19 cellular contexts compared by ENCODE assay signal in the genomic region with DNA sequence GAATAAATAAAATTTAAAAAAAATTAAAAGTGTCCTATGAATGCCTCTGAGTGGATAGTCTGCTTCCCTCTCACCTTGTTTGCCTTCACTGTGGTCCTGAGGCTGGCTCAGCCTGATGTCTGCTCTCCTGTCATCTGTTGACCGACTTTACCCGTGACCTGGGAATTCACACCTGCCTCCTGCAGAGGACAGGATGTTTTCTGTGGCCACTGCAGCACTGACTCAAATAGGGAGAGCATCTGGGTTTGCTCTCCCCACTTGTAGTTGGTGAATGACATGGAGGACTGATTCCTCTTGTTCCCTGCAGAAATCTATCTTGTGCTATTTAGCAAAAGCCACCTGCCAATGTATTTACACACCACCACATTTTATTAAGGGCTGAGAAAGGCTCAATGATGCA. TPM values are rescaled to one million over a fixed set of nuclear protein-coding genes. Genes with fewer than 3 reads are reported as not detected.
DNase-seq lines count a peak whose midpoint lies in the region; ATAC-seq lines count a peak whose summit lies in the region.
"Had no signal": no experiment of that assay in that cellular context is flagged by ENCODE, and none has a peak within 500 bp of the region (broad histone marks: within the 10 kb centered on the region; RNA-seq: fewer than 3 reads in every experiment).

No MANE protein-coding gene starts in this region.

- ATAC-seq in GM21723 (IDR thresholded peaks at IDR 0.05; ENCODE audit: unreplicated experiment): peak; percentile 57
- peak; percentile 92 for ATAC-seq in stimulated activated effector memory CD8-positive, alpha-beta T cell treated with anti-CD3 and anti-CD28 coated beads, Interleukin-12 subunit alpha, Interleukin-12 subunit beta, amount 100 ng/mL, for 72 hours
- ATAC-seq in GM19455 (IDR thresholded peaks at IDR 0.05; ENCODE audit: unreplicated experiment): no peak
- ATAC-seq: naive thymus-derived CD8-positive, alpha-beta T cell; psoas muscle had no signal

- DNase-seq in activated CD4-positive, alpha-beta T cell treated with anti-CD3 and anti-CD28 coated beads, Interleukin-2, amount 10 ng/mL, durations not matched to agents 7 days and 5 days: peak; percentile 9
- DNase-seq in activated CD4-positive, alpha-beta T cell treated with anti-CD3 and anti-CD28 coated beads, Interleukin-2, amount 50 U/mL, for 1 hour: no peak
- DNase-seq in NCI-H69 (lab: John Stamatoyannopoulos, UW) (peak; percentile 23), HT-29 (ENCODE audit: low spot score) (no peak)
- peak in 1 of 2 donors; percentile 64 for DNase-seq in stimulated activated effector memory CD8-positive, alpha-beta T cell treated with anti-CD3 and anti-CD28 coated beads, Interleukin-12 subunit alpha, Interleukin-12 subunit beta, amount 100 ng/mL, for 72 hours (ENCODE audit: low spot score in 2 of 2)
- no peak for DNase-seq in activated CD4-positive, CD25-positive, alpha-beta regulatory T cell treated with anti-CD3 and anti-CD28 coated beads, Interleukin-2, amount 50 U/mL, for 72 hours
- DNase-seq: activated CD4-positive, CD25-positive, alpha-beta regulatory T cell; anterior cingulate cortex; CD4-positive, alpha-beta memory T cell; foreskin fibroblast; naive thymus-derived CD8-positive, alpha-beta T cell; NCI-H146; NCI-H524 treated with DMSO at 0.1 percent for 48 hours; psoas muscle had no signal

- no peaks in the 10 kb centered on the region for H3K36me3 Mint-ChIP-seq in activated CD4-positive, alpha-beta T cell treated with anti-CD3 and anti-CD28 coated beads, Interleukin-2, amount 10 ng/mL, durations not matched to agents 7 days and 5 days (ENCODE audit: low read depth)
- H3K36me3 Mint-ChIP-seq in stimulated activated effector memory CD8-positive, alpha-beta T cell treated with anti-CD3 and anti-CD28 coated beads, Interleukin-12 subunit alpha, Interleukin-12 subunit beta, amount 100 ng/mL, for 72 hours: no peaks in the 10 kb centered on the region
- H3K36me3 Mint-ChIP-seq: CD4-positive, alpha-beta memory T cell; naive thymus-derived CD8-positive, alpha-beta T cell had no signal

- H3K27ac Mint-ChIP-seq in activated CD4-positive, alpha-beta T cell treated with anti-CD3 and anti-CD28 coated beads, Interleukin-2, amount 10 ng/mL, durations not matched to agents 7 days and 5 days: no peak overlapping the region
- H3K27ac Mint-ChIP-seq in stimulated activated effector memory CD8-positive, alpha-beta T cell treated with anti-CD3 and anti-CD28 coated beads, Interleukin-12 subunit alpha, Interleukin-12 subunit beta, amount 100 ng/mL, for 72 hours: peak overlapping the region; percentile 73

- no peaks in the 10 kb centered on the region for H3K9me3 Mint-ChIP-seq in activated CD4-positive, alpha-beta T cell treated with anti-CD3 and anti-CD28 coated beads, Interleukin-2, amount 10 ng/mL, durations not matched to agents 7 days and 5 days
- no peaks in the 10 kb centered on the region for H3K9me3 Mint-ChIP-seq in stimulated activated effector memory CD8-positive, alpha-beta T cell treated with anti-CD3 and anti-CD28 coated beads, Interleukin-12 subunit alpha, Interleukin-12 subunit beta, amount 100 ng/mL, for 72 hours
- H3K9me3 Mint-ChIP-seq: CD4-positive, alpha-beta memory T cell; naive thymus-derived CD8-positive, alpha-beta T cell had no signal

- peaks cover 21% of the 10 kb centered on the region for H3K4me1 Mint-ChIP-seq in activated CD4-positive, alpha-beta T cell treated with anti-CD3 and anti-CD28 coated beads, Interleukin-2, amount 10 ng/mL, durations not matched to agents 7 days and 5 days
- peaks cover 40% of the 10 kb centered on the region for H3K4me1 Mint-ChIP-seq in stimulated activated effector memory CD8-positive, alpha-beta T cell treated with anti-CD3 and anti-CD28 coated beads, Interleukin-12 subunit alpha, Interleukin-12 subunit beta, amount 100 ng/mL, for 72 hours

- no peak overlapping the region for H3K4me3 Mint-ChIP-seq in activated CD4-positive, alpha-beta T cell treated with anti-CD3 and anti-CD28 coated beads, Interleukin-2, amount 10 ng/mL, durations not matched to agents 7 days and 5 days
- no peak overlapping the region for H3K4me3 Mint-ChIP-seq in stimulated activated effector memory CD8-positive, alpha-beta T cell treated with anti-CD3 and anti-CD28 coated beads, Interleukin-12 subunit alpha, Interleukin-12 subunit beta, amount 100 ng/mL, for 72 hours
- H3K4me3 Mint-ChIP-seq: CD4-positive, alpha-beta memory T cell; naive thymus-derived CD8-positive, alpha-beta T cell had no signal

- CTCF ChIA-PET in activated CD4-positive, alpha-beta T cell treated with anti-CD3 and anti-CD28 coated beads, Interleukin-2, amount 10 ng/mL, durations not matched to agents 7 days and 5 days (lab: Charles Lee): no interaction called here

- POLR2A ChIA-PET in activated CD4-positive, alpha-beta T cell treated with anti-CD3 and anti-CD28 coated beads, Interleukin-2, amount 10 ng/mL, durations not matched to agents 7 days and 5 days (lab: Charles Lee): no interaction called here

- peaks cover 10% of the 10 kb centered on the region for H3K27me3 Mint-ChIP-seq in activated CD4-positive, alpha-beta T cell treated with anti-CD3 and anti-CD28 coated beads, Interleukin-2, amount 10 ng/mL, durations not matched to agents 7 days and 5 days
- H3K27me3 Mint-ChIP-seq: CD4-positive, alpha-beta memory T cell; naive thymus-derived CD8-positive, alpha-beta T cell had no signal

RNA-seq across cellular contexts. Expression of a gene that starts 52.4 kb away (rescaled TPM):
- total RNA-seq in activated CD4-positive, alpha-beta T cell treated with anti-CD3 and anti-CD28 coated beads, Interleukin-2, amount 10 ng/mL, durations not matched to agents 7 days and 5 days: not detected
- total RNA-seq in HT-29 (2014; rRNA removed; shearing (Covaris generic)): not detected in 2 replicates
- total RNA-seq: CD4-positive, alpha-beta memory T cell; chondrocyte; H1; LHCN-M2; naive thymus-derived CD8-positive, alpha-beta T cell had no signal

Comparison
In these comparisons a context has a peak if more than half of its experiments do, and no peak if none do; other contexts are left out.
1. DNase-seq: peak in activated CD4-positive, alpha-beta T cell treated with anti-CD3 and anti-CD28 coated beads, Interleukin-2, amount 10 ng/mL, durations not matched to agents 7 days and 5 days (single experiment) and NCI-H69 (single experiment); none in activated CD4-positive, alpha-beta T cell treated with anti-CD3 and anti-CD28 coated beads, Interleukin-2, amount 50 U/mL, for 1 hour (single experiment), activated CD4-positive, CD25-positive, alpha-beta regulatory T cell treated with anti-CD3 and anti-CD28 coated beads, Interleukin-2, amount 50 U/mL, for 72 hours (single experiment) and HT-29 (single experiment).